9 cellular contexts compared by ENCODE assay signal in the genomic region with DNA sequence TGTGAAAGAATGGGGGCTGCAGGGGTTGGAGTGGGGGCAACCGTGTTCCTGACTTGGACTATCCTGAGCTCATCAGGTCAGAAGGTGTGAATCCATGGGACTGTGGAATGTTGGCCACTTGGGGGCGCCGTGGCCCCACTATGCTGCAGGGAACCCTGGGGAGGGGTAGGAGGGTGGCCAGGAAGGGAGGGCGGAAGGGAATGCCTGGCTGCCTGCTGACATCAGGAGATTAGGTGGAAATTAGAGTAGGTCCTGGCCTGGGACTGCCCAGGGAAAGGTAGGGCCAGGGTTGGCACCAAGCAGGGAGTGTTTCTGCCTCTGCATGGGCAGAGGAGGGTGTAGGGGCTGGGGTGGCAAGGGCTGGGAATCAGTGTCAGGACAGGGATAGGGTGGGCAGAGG.
A peak's percentile ranks its signal among the peaks of the same experiment; 100 is the strongest.
DNase-seq lines count a peak whose midpoint lies in the region; ATAC-seq, FAIRE-seq and TF ChIP-seq lines count a peak whose summit lies in the region.
"Had no signal": no experiment of that assay in that cellular context is flagged by ENCODE, and none has a peak within 500 bp of the region (broad histone marks: within the 10 kb centered on the region; RNA-seq: fewer than 3 reads in every experiment).

No MANE protein-coding gene starts in this region.

- peak; percentile 83 for DNase-seq in Daoy (ENCODE audit: low read depth)
- no peak for DNase-seq in HFFc6
- peak; percentile 96 for DNase-seq in endodermal cell
- peak; percentile 15 for DNase-seq in small intestine
- no peak for DNase-seq in G401 (ENCODE audit: low spot score)
- DNase-seq in SW480 (ENCODE audit: low spot score) = no peak

- H3K27me3 ChIP-seq in endodermal cell (ENCODE audit: control insufficient read depth, insufficient read depth, low read length, poor library complexity, severe bottlenecking) = no peaks in the 10 kb centered on the region
- H3K27me3 ChIP-seq in small intestine (ENCODE audit: control insufficient read depth in 2 of 2, insufficient read depth in 2 of 2, low read length in 2 of 2) = no peaks in the 10 kb centered on the region

- TF ChIP-seq CTCF in HFFc6 (IDR thresholded peaks at IDR 0.05) = peak; percentile 72
- TF ChIP-seq CTCF in VCaP (conservative IDR thresholded peaks at IDR 0.05) = peak; percentile 54
- peak; percentile 87 for TF ChIP-seq CTCF in endodermal cell (conservative IDR thresholded peaks at IDR 0.05)

- H3K36me3 Mint-ChIP-seq in HFFc6 (ENCODE audit: low read depth) (no peaks in the 10 kb centered on the region), endodermal cell (ENCODE audit: low read depth) (no peaks in the 10 kb centered on the region)
- H3K36me3 Mint-ChIP-seq: memory B cell had no signal

- no peak for FAIRE-seq in small intestine (lab: Jason Lieb, UNC)

- in situ Hi-C loops in G401 (cut with HindIII; ENCODE audit: low sequenced_read_pairs) = no loop called here

- WGBS in endodermal cell (ENCODE audit: insufficient coverage in 1 of 2, insufficient read length in 1 of 2), 2 experiments = 20 to 24% methylated on average over 1 to 4 of the region's 4 CpGs
- 13 to 15% (median 14%) methylated on average over 4 of the region's 4 CpGs for WGBS in small intestine, 3 donors

- no peaks in the 10 kb centered on the region for H3K36me3 ChIP-seq in endodermal cell (ENCODE audit: control insufficient read depth, insufficient read depth, low read length)
- H3K36me3 ChIP-seq in small intestine (ENCODE audit: control insufficient read depth in 2 of 2, insufficient read depth in 2 of 2, low read length in 2 of 2) = no peaks in the 10 kb centered on the region

- H3K9me3 ChIP-seq in endodermal cell (ENCODE audit: control insufficient read depth, low read length) (no peaks in the 10 kb centered on the region), small intestine (ENCODE audit: control insufficient read depth, low read depth) (no peaks in the 10 kb centered on the region)

- H3K4me1 Mint-ChIP-seq in HFFc6 (ENCODE audit: low read depth) (peaks cover 6% of the 10 kb centered on the region), endodermal cell (peaks cover 9% of the 10 kb centered on the region)
- H3K4me1 Mint-ChIP-seq: memory B cell had no signal

- H3K9me3 Mint-ChIP-seq in HFFc6 (no peaks in the 10 kb centered on the region), endodermal cell (no peaks in the 10 kb centered on the region)
- H3K9me3 Mint-ChIP-seq: memory B cell had no signal

- peaks cover 9% of the 10 kb centered on the region for H3K27me3 Mint-ChIP-seq in HFFc6 (ENCODE audit: insufficient read depth)
- no peaks in the 10 kb centered on the region for H3K27me3 Mint-ChIP-seq in endodermal cell (ENCODE audit: insufficient read depth)

- H3K27ac ChIP-seq in VCaP = peak overlapping the region; percentile 46; the same call in 1 of the 2 replicates
- no peak overlapping the region for H3K27ac ChIP-seq in endodermal cell (ENCODE audit: low read depth, low read length)
- H3K27ac ChIP-seq in small intestine (ENCODE audit: low read depth in 1 of 2, low read length in 1 of 2) = no peak overlapping the region

- H3K9ac ChIP-seq in endodermal cell (ENCODE audit: extremely low read depth, low read length, poor library complexity, severe bottlenecking) = peak overlapping the region; percentile 6

- ATAC-seq in GM18520 (IDR thresholded peaks at IDR 0.05; ENCODE audit: unreplicated experiment) = no peak

- H3K4me3 ChIP-seq in endodermal cell (ENCODE audit: low read length) (no peak overlapping the region), small intestine (ENCODE audit: low read depth in 1 of 2, low read length in 2 of 2) (no peak overlapping the region)

- H3K4me3 Mint-ChIP-seq in HFFc6 (no peak overlapping the region), endodermal cell (no peak overlapping the region)
- H3K4me3 Mint-ChIP-seq: memory B cell had no signal

- H3K27ac Mint-ChIP-seq in HFFc6 = no peak overlapping the region
- peak overlapping the region; percentile 36 for H3K27ac Mint-ChIP-seq in endodermal cell
- H3K27ac Mint-ChIP-seq: memory B cell had no signal

- no peaks in the 10 kb centered on the region for H3K4me1 ChIP-seq in endodermal cell (ENCODE audit: control insufficient read depth, insufficient read depth, low read length)
- H3K4me1 ChIP-seq in small intestine (ENCODE audit: control insufficient read depth in 2 of 2, insufficient read depth in 1 of 2, low read depth in 1 of 2, low read length in 1 of 2) = no peaks in the 10 kb centered on the region

Comparison
In these comparisons a context has a peak if more than half of its experiments do, and no peak if none do; other contexts are left out.
1. DNase-seq: peak in Daoy (single experiment), endodermal cell (single experiment) and small intestine (single experiment); none in HFFc6 (single experiment), G401 (single experiment) and SW480 (single experiment).
2. Peak in every context shown above with its lines, with median percentiles within 50 percentile points of each other: CTCF ChIP-seq.